ENCODE assay signal across 22 cellular contexts in the genomic region with DNA sequence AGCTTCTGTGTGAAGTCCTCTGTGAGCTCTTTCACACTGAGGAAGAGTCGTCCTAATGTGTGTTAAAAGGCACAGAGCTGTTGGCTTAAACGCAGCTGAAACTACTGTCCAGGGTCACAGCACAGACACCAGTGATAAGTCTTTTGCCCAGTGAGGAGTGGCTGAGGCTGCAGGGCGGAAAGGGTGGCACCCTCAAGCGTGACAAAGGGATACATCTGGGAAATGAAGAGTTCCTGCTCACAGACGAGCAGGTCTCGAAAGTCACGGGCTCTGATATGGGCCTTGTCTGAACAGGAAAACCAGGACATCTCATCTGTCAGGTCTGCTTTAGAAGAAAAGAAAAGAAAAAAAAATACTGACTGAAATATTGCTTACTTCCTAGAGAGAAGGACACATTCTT.
"Had no signal": no experiment of that assay in that cellular context is flagged by ENCODE, and none has a peak within 500 bp of the region (broad histone marks: within the 10 kb centered on the region; RNA-seq: fewer than 3 reads in every experiment).

No MANE protein-coding gene starts in this region.

- H3K27ac ChIP-seq: ascending aorta, colonic mucosa, left ventricle myocardium inferior, neutrophil, parathyroid adenoma, thoracic aorta, upper lobe of left lung had no signal

- H3K4me3 Mint-ChIP-seq: activated CD4-positive, alpha-beta memory T cell treated with anti-CD3 and anti-CD28 coated beads, Interleukin-2, amount 10 ng/mL, durations not matched to agents 7 days and 5 days; activated naive CD4-positive, alpha-beta T cell treated with anti-CD3 and anti-CD28 coated beads, Interleukin-2, amount 10 ng/mL, durations not matched to agents 7 days and 5 days; activated T-cell treated with anti-CD3 and anti-CD28 coated beads, Interleukin-2, amount 50 U/mL, for 4 hours; central memory CD8-positive, alpha-beta T cell; naive B cell; stimulated activated memory B cell treated with anti-CD40 and anti-IgM and Interleukin-4, amounts not matched to agents 10 μg/mL and 1 μg/mL and 100 μg/mL, for 72 hours had no signal

- H3K4me1 ChIP-seq: ascending aorta, colonic mucosa, left ventricle myocardium inferior, parathyroid adenoma, upper lobe of left lung had no signal

- H3K79me2 ChIP-seq: parathyroid adenoma had no signal

- H3K36me3 ChIP-seq: ascending aorta, colonic mucosa, left ventricle myocardium inferior, neutrophil, thoracic aorta, upper lobe of left lung had no signal

- H3K36me3 Mint-ChIP-seq: activated naive CD4-positive, alpha-beta T cell treated with anti-CD3 and anti-CD28 coated beads, Interleukin-2, amount 10 ng/mL, durations not matched to agents 7 days and 5 days; naive B cell; stimulated activated memory B cell treated with anti-CD40 and anti-IgM and Interleukin-4, amounts not matched to agents 10 μg/mL and 1 μg/mL and 100 μg/mL, for 72 hours had no signal

- H3K9me3 ChIP-seq: ascending aorta, colonic mucosa, left ventricle myocardium inferior, mucosa of descending colon, neutrophil, thoracic aorta, upper lobe of left lung had no signal

- H3K27me3 ChIP-seq: ascending aorta, colonic mucosa, neutrophil, upper lobe of left lung had no signal

- H3K4me1 Mint-ChIP-seq: activated naive CD4-positive, alpha-beta T cell treated with anti-CD3 and anti-CD28 coated beads, Interleukin-2, amount 10 ng/mL, durations not matched to agents 7 days and 5 days; central memory CD8-positive, alpha-beta T cell had no signal

- H2AFZ ChIP-seq: parathyroid adenoma had no signal

- H3K27me3 Mint-ChIP-seq: stimulated activated memory B cell treated with anti-CD40 and anti-IgM and Interleukin-4, amounts not matched to agents 10 μg/mL and 1 μg/mL and 100 μg/mL, for 72 hours had no signal

- H3K9me3 Mint-ChIP-seq: activated CD4-positive, alpha-beta memory T cell treated with anti-CD3 and anti-CD28 coated beads, Interleukin-2, amount 10 ng/mL, durations not matched to agents 7 days and 5 days; activated naive CD4-positive, alpha-beta T cell treated with anti-CD3 and anti-CD28 coated beads, Interleukin-2, amount 10 ng/mL, durations not matched to agents 7 days and 5 days; activated T-cell treated with anti-CD3 and anti-CD28 coated beads, Interleukin-2, amount 50 U/mL, for 4 hours; central memory CD8-positive, alpha-beta T cell; naive B cell; stimulated activated memory B cell treated with anti-CD40 and anti-IgM and Interleukin-4, amounts not matched to agents 10 μg/mL and 1 μg/mL and 100 μg/mL, for 72 hours had no signal

- DNase-seq: activated CD4-positive, alpha-beta memory T cell treated with anti-CD3 and anti-CD28 coated beads, Interleukin-2, amount 10 ng/mL, durations not matched to agents 7 days and 5 days; activated CD4-positive, alpha-beta T cell treated with anti-CD3 and anti-CD28 coated beads for 48 hours; activated CD4-positive, CD25-positive, alpha-beta regulatory T cell; activated naive CD4-positive, alpha-beta T cell treated with anti-CD3 and anti-CD28 coated beads, Interleukin-2, amount 10 ng/mL, durations not matched to agents 7 days and 5 days; activated T-cell treated with anti-CD3 and anti-CD28 coated beads, Interleukin-2, amount 50 U/mL, for 4 hours; colonic mucosa; foreskin melanocyte; hypothalamus; islet precursor cell; left ventricle myocardium inferior; mucosa of descending colon; naive B cell; stimulated activated CD4-positive, alpha-beta T cell treated with anti-CD3 and anti-CD28 coated beads, Interleukin-4, amount 100 ng/mL, for 4 hours; T-helper 2 cell; upper lobe of left lung had no signal

- H3K27ac Mint-ChIP-seq: activated CD4-positive, alpha-beta memory T cell treated with anti-CD3 and anti-CD28 coated beads, Interleukin-2, amount 10 ng/mL, durations not matched to agents 7 days and 5 days; activated naive CD4-positive, alpha-beta T cell treated with anti-CD3 and anti-CD28 coated beads, Interleukin-2, amount 10 ng/mL, durations not matched to agents 7 days and 5 days; stimulated activated memory B cell treated with anti-CD40 and anti-IgM and Interleukin-4, amounts not matched to agents 10 μg/mL and 1 μg/mL and 100 μg/mL, for 72 hours had no signal

- H3K9ac ChIP-seq: parathyroid adenoma had no signal

- H3K4me3 ChIP-seq: ascending aorta, colonic mucosa, left ventricle myocardium inferior, mucosa of descending colon, thoracic aorta, upper lobe of left lung had no signal

- ATAC-seq: activated T-cell treated with anti-CD3 and anti-CD28 coated beads, Interleukin-2, amount 50 U/mL, for 4 hours; mucosa of descending colon; sciatic nerve; stimulated activated memory B cell treated with anti-CD40 and anti-IgM and Interleukin-4, amounts not matched to agents 10 μg/mL and 1 μg/mL and 100 μg/mL, for 72 hours had no signal
